ENCODE assay signal across 16 cellular contexts in the genomic region with DNA sequence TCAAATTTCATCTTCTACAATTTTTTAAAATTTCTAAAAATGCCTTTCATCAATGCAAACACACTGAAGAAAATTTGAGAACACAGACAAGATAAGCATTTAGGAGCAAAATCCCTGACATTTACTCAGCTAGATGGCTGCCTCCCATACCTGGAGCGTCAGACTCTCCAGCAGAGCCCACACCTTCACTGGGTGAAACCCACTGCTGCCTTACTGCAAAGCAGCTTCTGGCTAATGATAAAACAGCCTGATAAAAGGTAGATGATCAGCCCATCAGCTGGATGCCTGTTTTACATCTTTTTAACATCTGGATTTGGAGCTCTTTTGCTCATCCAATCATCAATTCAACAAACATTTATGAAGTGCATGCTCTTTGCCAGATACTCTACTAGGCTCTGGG.
DNase-seq lines count a peak whose midpoint lies in the region; ATAC-seq, FAIRE-seq and TF ChIP-seq lines count a peak whose summit lies in the region.
"Had no signal": no experiment of that assay in that cellular context is flagged by ENCODE, and none has a peak within 500 bp of the region (broad histone marks: within the 10 kb centered on the region; RNA-seq: fewer than 3 reads in every experiment).

No MANE protein-coding gene starts in this region.

- H2BK15ac ChIP-seq in mesenchymal stem cell (ENCODE audit: low read depth, poor library complexity, severe bottlenecking) = peak overlapping the region; percentile 26

- H2BK12ac ChIP-seq in mesenchymal stem cell (ENCODE audit: low read length in 2 of 2) = no peak overlapping the region

- DNase-seq in NCI-H748 (lab: John Stamatoyannopoulos, UW; ENCODE audit: unreplicated experiment) = peak; percentile 69
- DNase-seq in NCI-H748 treated with DMSO at 0.1 percent for 48 hours (lab: John Stamatoyannopoulos, UW) = no peak
- DNase-seq in GM12892 (ENCODE audit: insufficient read length) = no peak
- DNase-seq in NCI-H69 (lab: John Stamatoyannopoulos, UW) = peak; percentile 56
- no peak for DNase-seq in mesenchymal stem cell
- DNase-seq in adrenal gland = no peak
- DNase-seq in lower lobe of right lung = no peak
- DNase-seq: C1 segment of cervical spinal cord; Calu3; CD4-positive, alpha-beta T cell; DND-41; GDM1; HCEC 1CT had no signal

- H3K36me3 ChIP-seq in mesenchymal stem cell (ENCODE audit: control insufficient read depth in 1 of 2, insufficient read depth in 2 of 2, low read depth in 1 of 2, low read length in 2 of 2) (peaks cover 0 to 100% of the 10 kb centered on the region in 2 experiments), adrenal gland (replicated peaks in 1 of 2) (no peaks in the 10 kb centered on the region), lower lobe of right lung (no peaks in the 10 kb centered on the region)

- intact Hi-C loops in adrenal gland (cut with DNase I) = no loop called here
- intact Hi-C loops in lower lobe of right lung (cut with DNase I) = no loop called here

- H3K14ac ChIP-seq in mesenchymal stem cell (ENCODE audit: low read length in 2 of 2) = no peak overlapping the region

- no peak overlapping the region for H4K8ac ChIP-seq in mesenchymal stem cell (ENCODE audit: low read length)

- H3K4me3 ChIP-seq in mesenchymal stem cell (ENCODE audit: insufficient read depth in 1 of 2, low read depth in 1 of 2, low read length in 2 of 2) (no peak overlapping the region), adrenal gland (no peak overlapping the region), lower lobe of right lung (no peak overlapping the region)

- no peaks in the 10 kb centered on the region for H3K79me1 ChIP-seq in mesenchymal stem cell (replicated peaks; ENCODE audit: low read length, poor library complexity, severe bottlenecking)

- H3K4me2 ChIP-seq in mesenchymal stem cell (ENCODE audit: low read length, poor library complexity, severe bottlenecking) = no peak overlapping the region

- H3K4me1 ChIP-seq in mesenchymal stem cell (ENCODE audit: control insufficient read depth, insufficient read depth, low read depth, low read length) = no peaks in the 10 kb centered on the region
- no peaks in the 10 kb centered on the region for H3K4me1 ChIP-seq in adrenal gland (replicated peaks in 1 of 2)
- H3K4me1 ChIP-seq in lower lobe of right lung = no peaks in the 10 kb centered on the region

- H3K27ac ChIP-seq in mesenchymal stem cell (ENCODE audit: low read length, poor library complexity, severe bottlenecking) (no peak overlapping the region), adrenal gland (no peak overlapping the region), lower lobe of right lung (no peak overlapping the region)
- H3K27ac ChIP-seq: HL-60 had no signal

- no peak for TF ChIP-seq CTCF in adrenal gland (IDR thresholded peaks at IDR 0.05)
- TF ChIP-seq CTCF in lower lobe of right lung (IDR thresholded peaks at IDR 0.05) = no peak

- H3K23ac ChIP-seq in mesenchymal stem cell (ENCODE audit: low read length in 2 of 2) = no peak overlapping the region

- no peak overlapping the region for H3K4ac ChIP-seq in mesenchymal stem cell (ENCODE audit: low read depth in 1 of 2, low read length in 2 of 2)

- no peak overlapping the region for H2AK5ac ChIP-seq in mesenchymal stem cell (ENCODE audit: low read length, severe bottlenecking)

- FAIRE-seq in GM12892 (lab: Jason Lieb, UNC) = peak; percentile 36
- FAIRE-seq: A204.1, GM19239 had no signal

- TF ChIP-seq POLR2A in GM12892 (IDR thresholded peaks at IDR 0.05; ENCODE audit: low read depth, low read length) = no peak
- no peak for TF ChIP-seq POLR2A in adrenal gland (IDR thresholded peaks at IDR 0.05)

- no peak overlapping the region for H2AFZ ChIP-seq in mesenchymal stem cell (ENCODE audit: low read depth, low read length)

- H2BK5ac ChIP-seq in mesenchymal stem cell (ENCODE audit: low read depth, low read length, poor library complexity, severe bottlenecking) = no peak overlapping the region

- no peak for ATAC-seq in lower lobe of right lung

- no peak overlapping the region for H2BK120ac ChIP-seq in mesenchymal stem cell (ENCODE audit: low read depth, low read length)

- WGBS in mesenchymal stem cell = 81% methylated on average over 1 of the region's 1 CpG
- WGBS in adrenal gland, 4 donors = 92 to 95% (median 94%) methylated on average over 1 of the region's 1 CpG

- H3K18ac ChIP-seq in mesenchymal stem cell (ENCODE audit: low read depth in 1 of 2, low read length in 2 of 2) = no peak overlapping the region

- H3K9ac ChIP-seq in mesenchymal stem cell (ENCODE audit: low read length) = no peak overlapping the region

- H3K27me3 ChIP-seq in mesenchymal stem cell (ENCODE audit: control insufficient read depth in 1 of 2, insufficient read depth in 1 of 2, low read length in 2 of 2) (no peaks in the 10 kb centered on the region), adrenal gland (no peaks in the 10 kb centered on the region), lower lobe of right lung (ENCODE audit: low read depth) (no peaks in the 10 kb centered on the region)

- H4K91ac ChIP-seq in mesenchymal stem cell (ENCODE audit: low read length) = no peak overlapping the region

- H3K9me3 ChIP-seq in mesenchymal stem cell (ENCODE audit: control insufficient read depth, low read length) = no peaks in the 10 kb centered on the region
- no peaks in the 10 kb centered on the region for H3K9me3 ChIP-seq in adrenal gland (replicated peaks in 1 of 3)
- no peaks in the 10 kb centered on the region for H3K9me3 ChIP-seq in lower lobe of right lung

Comparison
In these comparisons a context has a peak if more than half of its experiments do, and no peak if none do; other contexts are left out.
1. DNase-seq: peak in NCI-H748 (single experiment) and NCI-H69 (single experiment); none in NCI-H748 treated with DMSO at 0.1 percent for 48 hours (single experiment), GM12892 (single experiment), mesenchymal stem cell (single experiment), adrenal gland (0 of 7) and lower lobe of right lung (single experiment).